21 cellular contexts compared by ENCODE assay signal in the genomic region with DNA sequence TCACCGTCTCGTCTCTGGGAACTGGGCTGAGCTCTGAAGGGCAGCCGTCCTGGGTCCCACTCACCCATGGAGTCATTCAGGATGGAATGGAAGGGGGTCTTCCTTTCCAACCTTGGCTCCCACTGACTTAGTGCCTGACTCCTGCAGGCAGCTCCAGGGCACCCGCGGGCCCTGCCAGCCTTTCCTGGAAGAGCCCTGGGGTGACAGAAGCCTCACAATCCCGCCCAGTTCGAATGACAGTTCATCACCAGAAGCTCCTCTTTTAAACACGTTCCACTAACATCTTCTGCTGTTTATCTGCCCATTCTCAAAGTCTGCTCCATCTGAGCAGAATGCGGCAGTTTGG.
A peak's percentile ranks its signal among the peaks of the same experiment; 100 is the strongest.
DNase-seq lines count a peak whose midpoint lies in the region; ATAC-seq, FAIRE-seq and TF ChIP-seq lines count a peak whose summit lies in the region.
"Had no signal": no experiment of that assay in that cellular context is flagged by ENCODE, and none has a peak within 500 bp of the region (broad histone marks: within the 10 kb centered on the region; RNA-seq: fewer than 3 reads in every experiment).

No MANE protein-coding gene starts in this region.

- H3K27ac ChIP-seq in BLaER1 treated with 17β-estradiol and CSF1 and Interleukin-3, amounts not matched to agents 10 nM and 100 nM, result peak overlapping the region in 7 of 11 experiments; percentile 9 to 46 (median 25); a peak in 7 of 22 replicates
- peak overlapping the region; percentile 26 to 77 (median 52) for H3K27ac ChIP-seq in Peyer's patch
- peak overlapping the region; percentile 82 for H3K27ac ChIP-seq in HepG2 (ENCODE audit: extremely low read length, insufficient read depth, low read length)
- H3K27ac ChIP-seq in gastrocnemius medialis, result peak overlapping the region; percentile 44 to 88 (median 86)
- H3K27ac ChIP-seq: esophagus muscularis mucosa, sigmoid colon had no signal

- no peak for FAIRE-seq in HepG2 (lab: Jason Lieb, UNC)
- FAIRE-seq: K562, TTC549, urothelium cell line had no signal

- no peak overlapping the region for H3K27ac Mint-ChIP-seq in HFFc6
- H3K27ac Mint-ChIP-seq: activated CD4-positive, alpha-beta T cell treated with anti-CD3 and anti-CD28 coated beads, Interleukin-2, amount 10 ng/mL, durations not matched to agents 7 days and 5 days; CD4-positive, alpha-beta memory T cell had no signal

- TF ChIP-seq EP300 in HepG2 (IDR thresholded peaks at IDR 0.05; ENCODE audit: low read depth in 2 of 2, low read length in 2 of 2) (no peak), HepG2 (CRISPR knock-in tag; IDR thresholded peaks at IDR 0.05; ENCODE audit: borderline replicate concordance) (no peak)

- ATAC-seq in HepG2 (no peak), gastrocnemius medialis (no peak), esophagus mucosa (no peak)
- ATAC-seq: K562; Right ventricle myocardium inferior; stimulated activated naive CD8-positive, alpha-beta T cell treated with anti-CD3 and anti-CD28 coated beads, Interleukin-15, Interleukin-2, amounts not matched to agents 100 U/mL and 50 U/mL, for 24 hours had no signal

- 0 out of 2 replicates have a peak, but pooled peaks cover under 1% of the 10 kb centered on the region for H3K36me3 Mint-ChIP-seq in HFFc6 (ENCODE audit: low read depth)
- H3K36me3 Mint-ChIP-seq: CD4-positive, alpha-beta memory T cell had no signal

- no peaks in the 10 kb centered on the region for H3K4me1 Mint-ChIP-seq in HFFc6 (ENCODE audit: low read depth)
- H3K4me1 Mint-ChIP-seq: activated CD4-positive, alpha-beta T cell treated with anti-CD3 and anti-CD28 coated beads, Interleukin-2, amount 10 ng/mL, durations not matched to agents 7 days and 5 days; CD4-positive, alpha-beta memory T cell had no signal

- no peak for TF ChIP-seq RAD21 in HepG2 (CRISPR knock-in tag; IDR thresholded peaks at IDR 0.05)

- H3K27me3 Mint-ChIP-seq in HFFc6 (ENCODE audit: insufficient read depth), result peaks cover 3% of the 10 kb centered on the region; the same call in 1 of the 2 replicates
- H3K27me3 Mint-ChIP-seq: activated CD4-positive, alpha-beta T cell treated with anti-CD3 and anti-CD28 coated beads, Interleukin-2, amount 10 ng/mL, durations not matched to agents 7 days and 5 days; CD4-positive, alpha-beta memory T cell had no signal

- intact Hi-C loops in HepG2 (cut with micrococcal nuclease; ENCODE audit: unreplicated experiment) (loop anchor here (1.0 to 10.0 kb wide), 4 partner anchors 63 to 313 kb away; no protein-coding TSS in a partner anchor), gastrocnemius medialis (cut with DNase I; ENCODE audit: low total_unique reads) (no loop called here)

- no TSS peak for BruUV-seq in HepG2 (replicated peaks; lab: Mats Ljungman, UMichigan)

- in situ Hi-C loops in HepG2 (cut with HindIII; ENCODE audit: extremely low pct_ligation_motif_present, low pct_unique_long_range_greater_than_20kb) (no loop called here), gastrocnemius medialis (cut with MboI; ENCODE audit: low sequenced_read_pairs in 4 of 4) (no loop called here)

- H3K4me3 Mint-ChIP-seq in HFFc6, result no peak overlapping the region
- H3K4me3 Mint-ChIP-seq: activated CD4-positive, alpha-beta T cell treated with anti-CD3 and anti-CD28 coated beads, Interleukin-2, amount 10 ng/mL, durations not matched to agents 7 days and 5 days; CD4-positive, alpha-beta memory T cell had no signal

- H2AFZ ChIP-seq in HepG2 (ENCODE audit: low read length), result no peak overlapping the region

- no peaks in the 10 kb centered on the region for H3K9me3 Mint-ChIP-seq in HFFc6
- H3K9me3 Mint-ChIP-seq: activated CD4-positive, alpha-beta T cell treated with anti-CD3 and anti-CD28 coated beads, Interleukin-2, amount 10 ng/mL, durations not matched to agents 7 days and 5 days; CD4-positive, alpha-beta memory T cell had no signal

- CTCF ChIA-PET in HepG2 (lab: Yijun Ruan, JAX; ENCODE audit: low intra/inter-chr PET ratio, low total read pairs), result no interaction called here

- peaks cover 77% of the 10 kb centered on the region for H3K79me2 ChIP-seq in HepG2 (ENCODE audit: insufficient read depth, low read length)

- H3K4me2 ChIP-seq in BLaER1 treated with 17β-estradiol and CSF1 and Interleukin-3, amounts not matched to agents 10 nM and 100 nM, result peak overlapping the region in 8 of 11 experiments; percentile 6 to 31 (median 12); a peak in 6 of 22 replicates
- H3K4me2 ChIP-seq in HepG2 (ENCODE audit: low read depth, low read length), result peak overlapping the region; percentile 96

- H3K9ac ChIP-seq in BLaER1 treated with 17β-estradiol and CSF1 and Interleukin-3, amounts not matched to agents 10 nM and 100 nM, result no peak overlapping the region
- H3K9ac ChIP-seq in HepG2 (ENCODE audit: insufficient read depth, low read depth, low read length), result peak overlapping the region; percentile 55

- TF ChIP-seq CTCF in Peyer's patch (IDR thresholded peaks at IDR 0.05) (no peak), HepG2 (CRISPR knock-in tag; IDR thresholded peaks at IDR 0.05) (no peak), gastrocnemius medialis (IDR thresholded peaks at IDR 0.05 in 4 of 5, conservative IDR thresholded peaks at IDR 0.05 in 1 of 5) (no peak), HFFc6 (IDR thresholded peaks at IDR 0.05) (no peak)

- peaks cover 0 to 99% (median 0%) of the 10 kb centered on the region in 11 experiments; a peak in 6 of 22 replicates for H4K20me1 ChIP-seq in BLaER1 treated with 17β-estradiol and CSF1 and Interleukin-3, amounts not matched to agents 10 nM and 100 nM
- peaks cover 12% of the 10 kb centered on the region for H4K20me1 ChIP-seq in HepG2 (ENCODE audit: insufficient read depth, low read length)

- 30% methylated on average over 5 of the region's 9 CpGs for WGBS in HepG2 (ENCODE audit: low lambda C conversion rate)

- H3K4me1 ChIP-seq in BLaER1 treated with 17β-estradiol and CSF1 and Interleukin-3, amounts not matched to agents 10 nM and 100 nM, result peaks cover 45 to 100% (median 58%) of the 10 kb centered on the region in 10 experiments
- peaks cover 3 to 48% (median 12%) of the 10 kb centered on the region in 4 donors for H3K4me1 ChIP-seq in Peyer's patch
- peaks cover 100% of the 10 kb centered on the region for H3K4me1 ChIP-seq in HepG2 (ENCODE audit: insufficient read depth, low read length)
- peaks cover 35 to 44% of the 10 kb centered on the region in 2 donors for H3K4me1 ChIP-seq in gastrocnemius medialis

- H3K27me3 ChIP-seq in BLaER1 treated with 17β-estradiol and CSF1 and Interleukin-3, amounts not matched to agents 10 nM and 100 nM, result no peaks in the 10 kb centered on the region
- H3K27me3 ChIP-seq in Peyer's patch (no peaks in the 10 kb centered on the region), HepG2 (ENCODE audit: control insufficient read depth in 1 of 2, insufficient read depth in 2 of 2, low read length in 2 of 2) (no peaks in the 10 kb centered on the region), gastrocnemius medialis (no peaks in the 10 kb centered on the region)
- H3K27me3 ChIP-seq: esophagus muscularis mucosa, sigmoid colon had no signal

- TF ChIP-seq POLR2A in Peyer's patch (IDR thresholded peaks at IDR 0.05) (no peak), HepG2 (IDR thresholded peaks at IDR 0.05; ENCODE audit: insufficient read depth in 1 of 2, low read depth in 2 of 2, low read length in 2 of 2) (no peak), gastrocnemius medialis (IDR thresholded peaks at IDR 0.05) (no peak)

- no peak overlapping the region for H3K4me3 ChIP-seq in BLaER1 treated with 17β-estradiol and CSF1 and Interleukin-3, amounts not matched to agents 10 nM and 100 nM
- H3K4me3 ChIP-seq in Peyer's patch (no peak overlapping the region), HepG2 (replicated peaks in 1 of 3; ENCODE audit: insufficient read depth in 1 of 3, low read depth in 2 of 3, low read length in 3 of 3) (peak overlapping the region in 1 of 3 experiments; percentile 56; a peak in 2 of 6 replicates), gastrocnemius medialis (no peak overlapping the region)
- H3K4me3 ChIP-seq: esophagus muscularis mucosa, K562, left ventricle myocardium inferior, sigmoid colon had no signal

- DNase-seq in Peyer's patch (peak in 1 of 3 donors; percentile 46), HepG2 (ENCODE audit: low spot score) (no peak), gastrocnemius medialis (no peak), COR-L47 (lab: John Stamatoyannopoulos, UW) (no peak), HFFc6 (no peak), EL (no peak)
- DNase-seq: activated CD4-positive, alpha-beta T cell treated with anti-CD3 and anti-CD28 coated beads, Interleukin-2, amount 10 ng/mL, durations not matched to agents 7 days and 5 days; activated gamma-delta T cell; CD4-positive, alpha-beta memory T cell; left ventricle myocardium inferior; MV-4-11; sigmoid colon; stimulated activated CD4-positive, alpha-beta T cell treated with anti-CD3 and anti-CD28 coated beads, Interleukin-1b, Interleukin-23, amount 100 ng/mL, for 48 hours; stimulated activated naive CD8-positive, alpha-beta T cell treated with anti-CD3 and anti-CD28 coated beads, Interleukin-15, Interleukin-2, amounts not matched to agents 100 U/mL and 50 U/mL, for 24 hours had no signal

- H3K9me3 ChIP-seq in BLaER1 treated with 17β-estradiol and CSF1 and Interleukin-3, amounts not matched to agents 10 nM and 100 nM (replicated peaks in 1 of 11), result peaks cover 0 to 6% (median 0%) of the 10 kb centered on the region in 11 experiments; a peak in 1 of 22 replicates
- no peaks in the 10 kb centered on the region for H3K9me3 ChIP-seq in Peyer's patch
- H3K9me3 ChIP-seq in HepG2 (ENCODE audit: low read length), result no peaks in the 10 kb centered on the region
- no peaks in the 10 kb centered on the region for H3K9me3 ChIP-seq in gastrocnemius medialis
- H3K9me3 ChIP-seq: esophagus muscularis mucosa, left ventricle myocardium inferior, sigmoid colon had no signal

- H3K36me3 ChIP-seq in BLaER1 treated with 17β-estradiol and CSF1 and Interleukin-3, amounts not matched to agents 10 nM and 100 nM, result peaks cover 0 to 87% (median 16%) of the 10 kb centered on the region in 11 experiments; a peak in 13 of 22 replicates
- H3K36me3 ChIP-seq in Peyer's patch (no peaks in the 10 kb centered on the region), HepG2 (replicated peaks in 1 of 2; ENCODE audit: control insufficient read depth in 1 of 2, insufficient read depth in 2 of 2, low read length in 2 of 2) (peaks cover 3 to 20% of the 10 kb centered on the region in 2 experiments; a peak in 3 of 5 replicates), gastrocnemius medialis (no peaks in the 10 kb centered on the region)
- H3K36me3 ChIP-seq: esophagus muscularis mucosa, left ventricle myocardium inferior, sigmoid colon had no signal

- POLR2A ChIA-PET in HepG2 (lab: Yijun Ruan, JAX), result interaction anchor here (0.9 to 2.1 kb wide), 17 partner anchors 10 to 1582 kb away, joined by 3 to 21 read pairs (median 4); no protein-coding TSS in a partner anchor

TF ChIP-seq in HepG2, 621 proteins besides CTCF, POLR2A, EP300 and RAD21 (continues in another document):
- TF ChIP-seq KDM2A (CRISPR knock-in tag; IDR thresholded peaks at IDR 0.05; ENCODE audit: borderline replicate concordance, low read depth), result no peak
- no peak for TF ChIP-seq BCL6 (CRISPR knock-in tag; IDR thresholded peaks at IDR 0.05)
- TF ChIP-seq KLF13 (CRISPR knock-in tag; IDR thresholded peaks at IDR 0.05), result no peak
- no peak for TF ChIP-seq ZFAT (CRISPR knock-in tag; conservative IDR thresholded peaks at IDR 0.05)
- TF ChIP-seq ISX (CRISPR knock-in tag; conservative IDR thresholded peaks at IDR 0.05), result no peak
- TF ChIP-seq HIVEP1 (CRISPR knock-in tag; IDR thresholded peaks at IDR 0.05), result no peak
- no peak for TF ChIP-seq ZNF850 (CRISPR knock-in tag; conservative IDR thresholded peaks at IDR 0.05)

Comparison
In these comparisons a context has a peak if more than half of its experiments do, and no peak if none do; other contexts are left out.
1. H3K27ac ChIP-seq: peak in every context shown above with its lines; median percentile 86 in gastrocnemius medialis; 82 in HepG2; 52 in Peyer's patch; 25 in BLaER1 treated with 17β-estradiol and CSF1 and Interleukin-3, amounts not matched to agents 10 nM and 100 nM.